1 cellular context compared by ENCODE assay signal in genomic region chr5:177434942-177435738, GRCh38.
A peak's percentile ranks its signal among the peaks of the same experiment; 100 is the strongest.
TF ChIP-seq lines count a peak whose summit lies in the region.

No MANE protein-coding gene starts in this region.

TF ChIP-seq in HepG2, 621 proteins besides CTCF, POLR2A, EP300 and RAD21 (continued from another document and continues in another):
- TF ChIP-seq TEAD3 (CRISPR knock-in tag; optimal IDR thresholded peaks at IDR 0.05; ENCODE audit: borderline replicate concordance) (peak; percentile 87), MEIS2 (CRISPR knock-in tag; IDR thresholded peaks at IDR 0.05) (peak; percentile 36; the same call in 1 of the 2 replicates), MXI1 (IDR thresholded peaks at IDR 0.05; ENCODE audit: borderline replicate concordance, low read depth, low read length) (0 out of 3 replicates have a peak, but pooled peaks have one; percentile 32), FOXK1 (CRISPR knock-in tag; IDR thresholded peaks at IDR 0.05; ENCODE audit: borderline replicate concordance, low read depth) (no peak), ZBTB49 (CRISPR knock-in tag; IDR thresholded peaks at IDR 0.05; ENCODE audit: borderline replicate concordance) (no peak), ZNF609 (CRISPR knock-in tag; IDR thresholded peaks at IDR 0.05; ENCODE audit: borderline replicate concordance) (no peak; the same call in 1 of the 2 replicates), ZNF556 (CRISPR knock-in tag; IDR thresholded peaks at IDR 0.05; ENCODE audit: borderline replicate concordance) (peak; percentile 22; the same call in 1 of the 2 replicates), UBTF (CRISPR knock-in tag; IDR thresholded peaks at IDR 0.05) (0 out of 2 replicates have a peak, but pooled peaks have one; percentile 31), NR3C1 (CRISPR knock-in tag; IDR thresholded peaks at IDR 0.05) (no peak), ZSCAN31 (CRISPR knock-in tag; IDR thresholded peaks at IDR 0.05; ENCODE audit: low read depth) (no peak), ZNF292 (CRISPR knock-in tag; IDR thresholded peaks at IDR 0.05; ENCODE audit: borderline replicate concordance, low read depth) (no peak), BRD4 (CRISPR knock-in tag; IDR thresholded peaks at IDR 0.05) (no peak), XRCC5 (optimal IDR thresholded peaks at IDR 0.05; ENCODE audit: low read length) (no peak), ELF3 (CRISPR knock-in tag; IDR thresholded peaks at IDR 0.05) (peak; percentile 37), ZNF263 (CRISPR knock-in tag; IDR thresholded peaks at IDR 0.05) (no peak), ZNF83 (CRISPR knock-in tag; IDR thresholded peaks at IDR 0.05; ENCODE audit: borderline replicate concordance) (no peak), HNF4G (IDR thresholded peaks at IDR 0.05; ENCODE audit: borderline replicate concordance, low read depth, low read length) (no peak), HNF4G (CRISPR knock-in tag; IDR thresholded peaks at IDR 0.05; ENCODE audit: borderline replicate concordance, low read depth) (no peak), TP53 (CRISPR knock-in tag; conservative IDR thresholded peaks at IDR 0.05) (no peak), GABPA (IDR thresholded peaks at IDR 0.05; ENCODE audit: low read depth, low read length) (no peak), GABPA (CRISPR knock-in tag; IDR thresholded peaks at IDR 0.05; ENCODE audit: low read depth) (0 out of 2 replicates have a peak, but pooled peaks have one; percentile 12), ZNF615 (CRISPR knock-in tag; IDR thresholded peaks at IDR 0.05; ENCODE audit: borderline replicate concordance) (no peak), ZNF546 (CRISPR knock-in tag; conservative IDR thresholded peaks at IDR 0.05) (no peak), REPIN1 (CRISPR knock-in tag; IDR thresholded peaks at IDR 0.05; ENCODE audit: borderline replicate concordance, low read depth) (peak; percentile 38; the same call in 1 of the 2 replicates), RAD51 (IDR thresholded peaks at IDR 0.05; ENCODE audit: borderline replicate concordance) (no peak), MAX (IDR thresholded peaks at IDR 0.05) (peak; percentile 26; the same call in 1 of the 2 replicates), SP2 (CRISPR knock-in tag; IDR thresholded peaks at IDR 0.05) (no peak), SP140L (CRISPR knock-in tag; IDR thresholded peaks at IDR 0.05; ENCODE audit: borderline replicate concordance) (no peak), ATF3 (CRISPR knock-in tag; IDR thresholded peaks at IDR 0.05) (no peak), GLI4 (CRISPR knock-in tag; IDR thresholded peaks at IDR 0.05; ENCODE audit: borderline replicate concordance) (no peak), ZMYM3 (CRISPR knock-in tag; IDR thresholded peaks at IDR 0.05) (no peak), DMTF1 (CRISPR knock-in tag; IDR thresholded peaks at IDR 0.05) (no peak), ZNF282 (IDR thresholded peaks at IDR 0.05; ENCODE audit: partially characterized antibody) (no peak), ZNF597 (CRISPR knock-in tag; IDR thresholded peaks at IDR 0.05) (no peak), ZNF709 (CRISPR knock-in tag; IDR thresholded peaks at IDR 0.05) (no peak), ZNF687 (CRISPR knock-in tag; IDR thresholded peaks at IDR 0.05) (peak; percentile 83), MEF2D (CRISPR knock-in tag; IDR thresholded peaks at IDR 0.05) (0 out of 2 replicates have a peak, but pooled peaks have one; percentile 14), HES4 (CRISPR knock-in tag; IDR thresholded peaks at IDR 0.05; ENCODE audit: borderline replicate concordance) (no peak), ZNF230 (CRISPR knock-in tag; IDR thresholded peaks at IDR 0.05) (no peak), ZNF512B (CRISPR knock-in tag; IDR thresholded peaks at IDR 0.05; ENCODE audit: borderline replicate concordance) (no peak)
